27 cellular contexts compared by ENCODE assay signal in genomic region chr1:232561381-232561780, GRCh38.
"Had no signal": no experiment of that assay in that cellular context is flagged by ENCODE, and none has a peak within 500 bp of the region (broad histone marks: within the 10 kb centered on the region; RNA-seq: fewer than 3 reads in every experiment).

No MANE protein-coding gene starts in this region.

- H3K4me1 Mint-ChIP-seq: activated naive CD8-positive, alpha-beta T cell treated with anti-CD3 and anti-CD28 coated beads, Interleukin-2, amount 10 ng/mL, durations not matched to agents 7 days and 5 days had no signal

- H3K9me3 Mint-ChIP-seq: activated CD8-positive, alpha-beta T cell treated with anti-CD3 and anti-CD28 coated beads for 36 hours; activated naive CD8-positive, alpha-beta T cell treated with anti-CD3 and anti-CD28 coated beads, Interleukin-2, amount 10 ng/mL, durations not matched to agents 7 days and 5 days; activated T-cell treated with anti-CD3 and anti-CD28 coated beads, Interleukin-2, amount 50 U/mL, for 72 hours; activated T-helper 2 cell treated with anti-CD3 and anti-CD28 coated beads, Interferon-gamma antibody, Interleukin-2, Interleukin-4, amounts not matched to agents 10 μg/mL and 5 μg/mL and 100 μg/mL, durations not matched to agents 14 hours and 24 hours and 36 hours had no signal

- H3K27ac Mint-ChIP-seq: activated CD4-positive, alpha-beta T cell treated with anti-CD3 and anti-CD28 coated beads for 36 hours; activated CD8-positive, alpha-beta T cell treated with anti-CD3 and anti-CD28 coated beads for 36 hours; activated naive CD8-positive, alpha-beta T cell treated with anti-CD3 and anti-CD28 coated beads, Interleukin-2, amount 10 ng/mL, durations not matched to agents 7 days and 5 days; activated T-cell treated with anti-CD3 and anti-CD28 coated beads, Interleukin-2, amount 50 U/mL, for 72 hours; activated T-helper 2 cell treated with anti-CD3 and anti-CD28 coated beads, Interferon-gamma antibody, Interleukin-2, Interleukin-4, amounts not matched to agents 10 μg/mL and 5 μg/mL and 100 μg/mL, durations not matched to agents 14 hours and 24 hours and 36 hours had no signal

- DNase-seq: activated CD4-positive, alpha-beta T cell treated with anti-CD3 and anti-CD28 coated beads for 36 hours; activated CD4-positive, alpha-beta T cell treated with anti-CD3 and anti-CD28 coated beads, Interleukin-2, amount 50 U/mL, for 1 hour; activated CD8-positive, alpha-beta memory T cell treated with anti-CD3 and anti-CD28 coated beads, Interleukin-2, amount 50 U/mL, for 4 hours; activated CD8-positive, alpha-beta T cell treated with anti-CD3 and anti-CD28 coated beads for 36 hours; activated gamma-delta T cell treated with Interleukin-2 at 50 U/mL for 16 hours; activated naive CD4-positive, alpha-beta T cell treated with anti-CD3 and anti-CD28 coated beads, Interleukin-2, amount 50 U/mL, for 16 hours; activated naive CD8-positive, alpha-beta T cell treated with anti-CD3 and anti-CD28 coated beads, Interleukin-2, amount 10 ng/mL, durations not matched to agents 7 days and 5 days; activated T-cell treated with anti-CD3 and anti-CD28 coated beads, Interleukin-2, amount 50 U/mL, for 72 hours; adrenal gland; anterior cingulate cortex; cerebellar nuclear complex; Kasumi-1; KBM-7; NCI-H1048; NCI-H1417 treated with DMSO at 0.1 percent for 48 hours; NCI-H1694 treated with DMSO at 0.1 percent for 48 hours; NCI-H2029 treated with DMSO at 0.1 percent for 48 hours; NCI-H510A treated with DMSO at 0.1 percent for 48 hours; NCI-H774; NK-92 treated with Interleukin-12 subunit alpha and Interleukin-12 subunit beta, amount 100 ng/mL, for 24 hours; OCI-M1; Right ventricle myocardium superior; SJCRH30; SK-N-SH; T-helper 1 cell; WERI-Rb-1 had no signal

- H3K4me3 Mint-ChIP-seq: activated CD4-positive, alpha-beta T cell treated with anti-CD3 and anti-CD28 coated beads for 36 hours; activated CD8-positive, alpha-beta T cell treated with anti-CD3 and anti-CD28 coated beads for 36 hours; activated naive CD8-positive, alpha-beta T cell treated with anti-CD3 and anti-CD28 coated beads, Interleukin-2, amount 10 ng/mL, durations not matched to agents 7 days and 5 days; activated T-cell treated with anti-CD3 and anti-CD28 coated beads, Interleukin-2, amount 50 U/mL, for 72 hours had no signal

- H3K36me3 Mint-ChIP-seq: activated naive CD8-positive, alpha-beta T cell treated with anti-CD3 and anti-CD28 coated beads, Interleukin-2, amount 10 ng/mL, durations not matched to agents 7 days and 5 days had no signal

- H3K27me3 Mint-ChIP-seq: activated CD4-positive, alpha-beta T cell treated with anti-CD3 and anti-CD28 coated beads for 36 hours; activated CD8-positive, alpha-beta T cell treated with anti-CD3 and anti-CD28 coated beads for 36 hours had no signal
